1 cellular context compared by ENCODE assay signal in genomic region chr2:74416721-74417120, GRCh38.
TF ChIP-seq lines count a peak whose summit lies in the region.

No MANE protein-coding gene starts in this region.

TF ChIP-seq in HCT116, 20 proteins besides CTCF, POLR2A, EP300 and RAD21 (continued from another document):
- TF ChIP-seq ZBTB33 (IDR thresholded peaks at IDR 0.05; ENCODE audit: extremely low read depth, insufficient replicate concordance, low read length) (no peak), CEBPB (IDR thresholded peaks at IDR 0.05; ENCODE audit: low read depth) (no peak), EZH2phosphoT487 (IDR thresholded peaks at IDR 0.05; ENCODE audit: borderline replicate concordance) (no peak), ELF1 (IDR thresholded peaks at IDR 0.05; ENCODE audit: borderline replicate concordance, low read depth) (no peak)
